In genomic region chr6:43667245-43668150, GRCh38 we compare ENCODE assay signal across 1 cellular context.
TF ChIP-seq lines count a peak whose summit lies in the region.

No MANE protein-coding gene starts in this region.

TF ChIP-seq in HepG2, 621 proteins besides CTCF, POLR2A, EP300 and RAD21 (continued from another document and continues in another):
- TF ChIP-seq ZNF552 (CRISPR knock-in tag; IDR thresholded peaks at IDR 0.05; ENCODE audit: borderline replicate concordance) (no peak; the same call in 1 of the 2 replicates), IRF9 (CRISPR knock-in tag; IDR thresholded peaks at IDR 0.05; ENCODE audit: borderline replicate concordance) (peak; percentile 41; the same call in 1 of the 2 replicates), CAMTA2 (CRISPR knock-in tag; IDR thresholded peaks at IDR 0.05; ENCODE audit: borderline replicate concordance) (no peak), FOXO4 (CRISPR knock-in tag; conservative IDR thresholded peaks at IDR 0.05) (no peak; the same call in 1 of the 2 replicates), BATF2 (CRISPR knock-in tag; IDR thresholded peaks at IDR 0.05) (no peak), ZNF160 (CRISPR knock-in tag; IDR thresholded peaks at IDR 0.05) (peak; percentile 73; the same call in 1 of the 2 replicates), RCOR2 (CRISPR knock-in tag; IDR thresholded peaks at IDR 0.05) (no peak), THYN1 (CRISPR knock-in tag; IDR thresholded peaks at IDR 0.05; ENCODE audit: borderline replicate concordance, low read depth) (no peak), ZNF713 (CRISPR knock-in tag; IDR thresholded peaks at IDR 0.05) (0 out of 2 replicates have a peak, but pooled peaks have one; percentile 72), ELF1 (CRISPR knock-in tag; IDR thresholded peaks at IDR 0.05) (peak; percentile 39; the same call in 1 of the 2 replicates), HIC2 (CRISPR knock-in tag; IDR thresholded peaks at IDR 0.05; ENCODE audit: low read depth) (peak; percentile 88; the same call in 1 of the 2 replicates), ZFP36L2 (CRISPR knock-in tag; IDR thresholded peaks at IDR 0.05) (no peak), DRAP1 (CRISPR knock-in tag; IDR thresholded peaks at IDR 0.05) (peak; percentile 64), MIXL1 (CRISPR knock-in tag; IDR thresholded peaks at IDR 0.05) (peak; percentile 77), POLR2AphosphoS5 (IDR thresholded peaks at IDR 0.05; ENCODE audit: low read depth, low read length) (no peak), NFKB2 (CRISPR knock-in tag; IDR thresholded peaks at IDR 0.05; ENCODE audit: borderline replicate concordance) (peak; percentile 69; the same call in 1 of the 2 replicates), ASH2L (IDR thresholded peaks at IDR 0.05; ENCODE audit: insufficient read length, low read depth, low read length) (peak; percentile 16), NR2F6 (IDR thresholded peaks at IDR 0.05) (no peak), NR2F6 (CRISPR knock-in tag; IDR thresholded peaks at IDR 0.05) (peak; percentile 40; the same call in 1 of the 2 replicates), ZBTB7A (CRISPR knock-in tag; IDR thresholded peaks at IDR 0.05) (no peak), ZBTB26 (CRISPR knock-in tag; IDR thresholded peaks at IDR 0.05; ENCODE audit: borderline replicate concordance) (no peak; the same call in 1 of the 2 replicates), AFF4 (CRISPR knock-in tag; IDR thresholded peaks at IDR 0.05) (no peak), GMEB2 (CRISPR knock-in tag; IDR thresholded peaks at IDR 0.05; ENCODE audit: low read depth) (no peak), ZFP82 (CRISPR knock-in tag; IDR thresholded peaks at IDR 0.05; ENCODE audit: borderline replicate concordance) (no peak), KLF6 (CRISPR knock-in tag; IDR thresholded peaks at IDR 0.05) (no peak), PHB2 (IDR thresholded peaks at IDR 0.05; ENCODE audit: partially characterized antibody) (no peak), FOXP1 (IDR thresholded peaks at IDR 0.05) (no peak), FOXP1 (CRISPR knock-in tag; IDR thresholded peaks at IDR 0.05) (no peak), ISX (CRISPR knock-in tag; conservative IDR thresholded peaks at IDR 0.05) (no peak), CBX2 (IDR thresholded peaks at IDR 0.05; ENCODE audit: low read depth, low read length) (no peak), CBX2 (CRISPR knock-in tag; IDR thresholded peaks at IDR 0.05; ENCODE audit: low read depth) (0 out of 2 replicates have a peak, but pooled peaks have one; percentile 30), ZNF121 (CRISPR knock-in tag; IDR thresholded peaks at IDR 0.05) (no peak), SP2 (CRISPR knock-in tag; IDR thresholded peaks at IDR 0.05) (no peak; the same call in 1 of the 2 replicates), ZNF513 (CRISPR knock-in tag; conservative IDR thresholded peaks at IDR 0.05) (no peak), ARID2 (CRISPR knock-in tag; IDR thresholded peaks at IDR 0.05; ENCODE audit: borderline replicate concordance) (no peak; the same call in 1 of the 2 replicates), SOX5 (CRISPR knock-in tag; IDR thresholded peaks at IDR 0.05; ENCODE audit: borderline replicate concordance) (peak; percentile 64), ZFP91 (CRISPR knock-in tag; IDR thresholded peaks at IDR 0.05; ENCODE audit: borderline replicate concordance) (peak; percentile 52; the same call in 1 of the 2 replicates), NFAT5 (CRISPR knock-in tag; IDR thresholded peaks at IDR 0.05) (0 out of 2 replicates have a peak, but pooled peaks have one; percentile 36), ZNF768 (CRISPR knock-in tag; IDR thresholded peaks at IDR 0.05) (peak; percentile 28), ZFP1 (CRISPR knock-in tag; IDR thresholded peaks at IDR 0.05) (no peak)
